In the genomic region with DNA sequence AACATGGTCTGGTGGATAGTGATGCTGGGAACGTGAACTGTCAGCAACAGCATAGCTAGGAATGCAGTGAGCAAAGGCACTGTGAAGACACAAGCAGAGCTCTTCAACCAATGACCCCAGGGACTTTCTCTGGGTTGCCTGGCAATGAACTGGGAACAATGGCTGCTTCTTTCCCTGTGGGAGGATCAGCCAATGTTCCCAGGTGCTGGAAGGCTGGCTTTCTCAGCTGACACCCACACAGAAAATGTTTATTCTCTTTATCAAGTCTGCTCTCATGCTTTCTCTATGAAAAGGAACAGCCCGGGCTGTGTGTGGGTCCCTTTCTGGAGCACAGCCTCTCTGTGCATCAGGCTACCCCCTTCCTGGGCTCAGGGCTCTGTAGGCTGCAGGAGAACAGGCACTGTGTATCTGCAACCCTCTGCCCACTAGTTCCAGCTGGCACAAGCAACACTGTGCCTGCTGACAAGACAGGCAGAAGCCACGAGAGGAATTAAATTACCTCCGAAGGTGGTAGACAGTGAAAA, we compare ENCODE assay signal across 2 cellular contexts.
TF ChIP-seq lines count a peak whose summit lies in the region.

No MANE protein-coding gene starts in this region.

TF ChIP-seq in SK-N-SH treated with all-trans-retinoic acid at 6 μM for 48 hours, 23 proteins besides CTCF, POLR2A, EP300 and RAD21 (continued from another document):
- TF ChIP-seq ZNF565 (CRISPR knock-in tag; conservative IDR thresholded peaks at IDR 0.05; ENCODE audit: low read depth): no peak
- TF ChIP-seq CSDC2 (CRISPR knock-in tag; IDR thresholded peaks at IDR 0.05): no peak
- no peak for TF ChIP-seq ZFP3 (CRISPR knock-in tag; IDR thresholded peaks at IDR 0.05)
- no peak for TF ChIP-seq PPARA (CRISPR knock-in tag; IDR thresholded peaks at IDR 0.05; ENCODE audit: borderline replicate concordance)
- TF ChIP-seq RARB (CRISPR knock-in tag; IDR thresholded peaks at IDR 0.05): no peak
- TF ChIP-seq ESRRG (CRISPR knock-in tag; IDR thresholded peaks at IDR 0.05): no peak
- TF ChIP-seq, protein P1, sequence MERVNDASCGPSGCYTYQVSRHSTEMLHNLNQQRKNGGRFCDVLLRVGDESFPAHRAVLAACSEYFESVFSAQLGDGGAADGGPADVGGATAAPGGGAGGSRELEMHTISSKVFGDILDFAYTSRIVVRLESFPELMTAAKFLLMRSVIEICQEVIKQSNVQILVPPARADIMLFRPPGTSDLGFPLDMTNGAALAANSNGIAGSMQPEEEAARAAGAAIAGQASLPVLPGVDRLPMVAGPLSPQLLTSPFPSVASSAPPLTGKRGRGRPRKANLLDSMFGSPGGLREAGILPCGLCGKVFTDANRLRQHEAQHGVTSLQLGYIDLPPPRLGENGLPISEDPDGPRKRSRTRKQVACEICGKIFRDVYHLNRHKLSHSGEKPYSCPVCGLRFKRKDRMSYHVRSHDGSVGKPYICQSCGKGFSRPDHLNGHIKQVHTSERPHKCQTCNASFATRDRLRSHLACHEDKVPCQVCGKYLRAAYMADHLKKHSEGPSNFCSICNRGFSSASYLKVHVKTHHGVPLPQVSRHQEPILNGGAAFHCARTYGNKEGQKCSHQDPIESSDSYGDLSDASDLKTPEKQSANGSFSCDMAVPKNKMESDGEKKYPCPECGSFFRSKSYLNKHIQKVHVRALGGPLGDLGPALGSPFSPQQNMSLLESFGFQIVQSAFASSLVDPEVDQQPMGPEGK (CRISPR knock-in tag; IDR thresholded peaks at IDR 0.05; ENCODE audit: borderline replicate concordance): no peak

TF ChIP-seq in SK-N-SH, 30 proteins besides CTCF, POLR2A, EP300 and RAD21 (continued from another document):
- TF ChIP-seq, protein P2, sequence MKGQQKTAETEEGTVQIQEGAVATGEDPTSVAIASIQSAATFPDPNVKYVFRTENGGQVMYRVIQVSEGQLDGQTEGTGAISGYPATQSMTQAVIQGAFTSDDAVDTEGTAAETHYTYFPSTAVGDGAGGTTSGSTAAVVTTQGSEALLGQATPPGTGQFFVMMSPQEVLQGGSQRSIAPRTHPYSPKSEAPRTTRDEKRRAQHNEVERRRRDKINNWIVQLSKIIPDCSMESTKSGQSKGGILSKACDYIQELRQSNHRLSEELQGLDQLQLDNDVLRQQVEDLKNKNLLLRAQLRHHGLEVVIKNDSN (IDR thresholded peaks at IDR 0.05; ENCODE audit: borderline replicate concordance, low read depth): no peak
- no peak for TF ChIP-seq NRF1 (IDR thresholded peaks at IDR 0.05; ENCODE audit: low read depth, low read length)
- no peak for TF ChIP-seq ELF1 (IDR thresholded peaks at IDR 0.05)
- TF ChIP-seq MXI1 (IDR thresholded peaks at IDR 0.05; ENCODE audit: low read depth, low read length): no peak
- no peak for TF ChIP-seq FOXJ3 (CRISPR knock-in tag; IDR thresholded peaks at IDR 0.05)
- no peak for TF ChIP-seq RCOR1 (IDR thresholded peaks at IDR 0.05; ENCODE audit: low read length)
- TF ChIP-seq, protein P3, sequence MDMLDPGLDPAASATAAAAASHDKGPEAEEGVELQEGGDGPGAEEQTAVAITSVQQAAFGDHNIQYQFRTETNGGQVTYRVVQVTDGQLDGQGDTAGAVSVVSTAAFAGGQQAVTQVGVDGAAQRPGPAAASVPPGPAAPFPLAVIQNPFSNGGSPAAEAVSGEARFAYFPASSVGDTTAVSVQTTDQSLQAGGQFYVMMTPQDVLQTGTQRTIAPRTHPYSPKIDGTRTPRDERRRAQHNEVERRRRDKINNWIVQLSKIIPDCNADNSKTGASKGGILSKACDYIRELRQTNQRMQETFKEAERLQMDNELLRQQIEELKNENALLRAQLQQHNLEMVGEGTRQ (IDR thresholded peaks at IDR 0.05; ENCODE audit: borderline replicate concordance, low read depth, low read length): no peak
- TF ChIP-seq TAF1 (IDR thresholded peaks at IDR 0.05; ENCODE audit: borderline replicate concordance, low read depth, low read length): no peak
